In genomic region chr2:23566236-23567142, GRCh38 we compare ENCODE assay signal across 8 cellular contexts.
DNase-seq lines count a peak whose midpoint lies in the region; ATAC-seq and TF ChIP-seq lines count a peak whose summit lies in the region.

No MANE protein-coding gene starts in this region.

- in situ Hi-C loops in Panc1 (cut with HindIII; ENCODE audit: low pct_unique_long_range_greater_than_20kb, low sequenced_read_pairs), result no loop called here

- TF ChIP-seq POLR2A in heart left ventricle (IDR thresholded peaks at IDR 0.05), result no peak

- no TSS peak for BruUV-seq in Panc1 (replicated peaks; lab: Mats Ljungman, UMichigan)

- intact Hi-C loops in heart left ventricle (cut with DNase I) (loop anchor here in 1 of 10 donors (10.0 kb wide), 1 partner anchor 62 kb away; no protein-coding TSS in a partner anchor), cardiac septum (cut with DNase I) (loop anchor here (10.0 kb wide), 1 partner anchor 182 kb away; the partner anchor contains the start of gene KLHL29), Panc1 (cut with micrococcal nuclease; ENCODE audit: unreplicated experiment) (no loop called here), psoas muscle (cut with DNase I) (no loop called here)

- POLR2A ChIA-PET in Panc1 (lab: Charles Lee), result no interaction called here

- peak in 7 of 12 donors; percentile 20 to 39 (median 30) for TF ChIP-seq CTCF in heart left ventricle (IDR thresholded peaks at IDR 0.05)
- no peak; the same call in 1 of the 2 replicates for TF ChIP-seq CTCF in Panc1 (IDR thresholded peaks at IDR 0.05)
- TF ChIP-seq CTCF in psoas muscle (IDR thresholded peaks at IDR 0.05), result peak; percentile 38

- 86 to 94% (median 89%) methylated on average over 7 of the region's 7 CpGs for WGBS in heart left ventricle, 4 donors
- WGBS in psoas muscle, 3 donors, result 82 to 96% (median 87%) methylated on average over 7 of the region's 7 CpGs

- no peaks in the 10 kb centered on the region for H3K9me3 ChIP-seq in heart left ventricle
- no peaks in the 10 kb centered on the region for H3K9me3 ChIP-seq in Panc1 (ENCODE audit: control insufficient read depth, insufficient read depth, low read depth, low read length)
- H3K9me3 ChIP-seq in psoas muscle, result no peaks in the 10 kb centered on the region

- H3K36me3 ChIP-seq in heart left ventricle (no peaks in the 10 kb centered on the region), Panc1 (ENCODE audit: control insufficient read depth, insufficient read depth, low read length) (no peaks in the 10 kb centered on the region), psoas muscle (ENCODE audit: insufficient read depth in 1 of 2, low read depth in 1 of 2) (peaks cover 0 to 9% of the 10 kb centered on the region in 2 donors)

- H3K27ac ChIP-seq in heart left ventricle (peak overlapping the region in 3 of 12 donors; percentile 33 to 77 (median 52)), Panc1 (ENCODE audit: low read length) (no peak overlapping the region), psoas muscle (peak overlapping the region; percentile 90)

- H3K4me3 ChIP-seq in heart left ventricle (no peak overlapping the region), Panc1 (ENCODE audit: low read depth in 2 of 2, low read length in 2 of 2) (no peak overlapping the region), psoas muscle (no peak overlapping the region)

- no peaks in the 10 kb centered on the region for H3K27me3 ChIP-seq in heart left ventricle
- H3K27me3 ChIP-seq in Panc1 (ENCODE audit: control insufficient read depth, insufficient read depth, low read length), result no peaks in the 10 kb centered on the region
- H3K27me3 ChIP-seq in psoas muscle (ENCODE audit: insufficient read depth in 3 of 3, low read length in 2 of 3), result no peaks in the 10 kb centered on the region

- DNase-seq in heart left ventricle (peak in 1 of 5 donors; percentile 22), cardiac septum (ENCODE audit: low spot score) (no peak), Panc1 (ENCODE audit: low read depth, low spot score) (no peak), psoas muscle (no peak), T1000 (lab: John Stamatoyannopoulos, UW) (no peak)
- DNase-seq in effector CD8-positive, alpha-beta T cell (lab: John Stamatoyannopoulos, UW), result peak; percentile 14

- ATAC-seq in heart left ventricle (peak in 1 of 4 donors; percentile 2), Panc1 (peak; percentile 67), psoas muscle (no peak), HG02870 (IDR thresholded peaks at IDR 0.05; ENCODE audit: unreplicated experiment) (no peak), HG03565 (IDR thresholded peaks at IDR 0.05; ENCODE audit: unreplicated experiment) (no peak)

- CTCF ChIA-PET in Panc1 (lab: Charles Lee), result interaction anchor here (0.5 kb wide), 1 partner anchor 162 kb away, joined by 3 read pairs; no protein-coding TSS in a partner anchor

- H3K4me1 ChIP-seq in heart left ventricle (peaks cover 0 to 41% (median 6%) of the 10 kb centered on the region in 12 donors), Panc1 (ENCODE audit: control insufficient read depth, insufficient read depth, low read length) (no peaks in the 10 kb centered on the region), psoas muscle (peaks cover 48% of the 10 kb centered on the region)
